In the genomic region with DNA sequence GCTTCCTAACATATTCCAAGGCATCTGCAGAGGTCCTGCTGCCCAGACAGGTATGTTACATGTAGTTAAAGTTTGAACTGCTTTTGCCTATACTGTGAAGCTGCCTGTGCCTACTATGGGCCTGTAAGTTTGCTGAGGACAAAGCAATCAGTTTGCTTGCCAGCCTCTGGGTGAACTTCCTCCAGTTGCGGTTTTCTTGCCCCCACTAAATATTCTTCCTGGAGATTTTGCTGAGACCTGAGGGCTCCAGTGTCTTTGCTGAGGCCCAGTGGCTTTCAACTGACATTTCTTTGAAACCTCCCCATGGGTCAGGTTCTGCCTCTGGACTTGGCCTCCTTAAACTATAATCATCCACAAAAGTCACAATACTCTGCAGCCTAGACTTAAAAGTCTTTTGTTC, we compare ENCODE assay signal across 11 cellular contexts. TPM values are rescaled to one million over a fixed set of nuclear protein-coding genes. Genes with fewer than 3 reads are reported as not detected.
"Had no signal": no experiment of that assay in that cellular context is flagged by ENCODE, and none has a peak within 500 bp of the region (broad histone marks: within the 10 kb centered on the region; RNA-seq: fewer than 3 reads in every experiment).

No MANE protein-coding gene starts in this region.

- ATAC-seq: GM23338, HCT116 had no signal

- H3K27ac ChIP-seq: GM23248 had no signal

- H3K4me1 ChIP-seq: HAP-1 had no signal

- DNase-seq: GM23248, GOT3, H7, H9, HCEC 1CT, HFFc6 had no signal

RNA-seq across cellular contexts. Expression of gene MMP20, which starts 29.6 kb away (rescaled TPM):
- total RNA-seq: GM23248, GM23338, H1, H4, H7, H9, HFFc6 had no signal
- polyA plus RNA-seq: GM23248, GM23338, H1 had no signal

RNA-seq across cellular contexts. Expression of gene MMP27, which starts 50.8 kb away (rescaled TPM):
- total RNA-seq: GM23248, GM23338, H1, H4, H7, H9, HFFc6 had no signal
- polyA plus RNA-seq: GM23338, H1 had no signal
